ENCODE assay signal across 9 cellular contexts in the genomic region with DNA sequence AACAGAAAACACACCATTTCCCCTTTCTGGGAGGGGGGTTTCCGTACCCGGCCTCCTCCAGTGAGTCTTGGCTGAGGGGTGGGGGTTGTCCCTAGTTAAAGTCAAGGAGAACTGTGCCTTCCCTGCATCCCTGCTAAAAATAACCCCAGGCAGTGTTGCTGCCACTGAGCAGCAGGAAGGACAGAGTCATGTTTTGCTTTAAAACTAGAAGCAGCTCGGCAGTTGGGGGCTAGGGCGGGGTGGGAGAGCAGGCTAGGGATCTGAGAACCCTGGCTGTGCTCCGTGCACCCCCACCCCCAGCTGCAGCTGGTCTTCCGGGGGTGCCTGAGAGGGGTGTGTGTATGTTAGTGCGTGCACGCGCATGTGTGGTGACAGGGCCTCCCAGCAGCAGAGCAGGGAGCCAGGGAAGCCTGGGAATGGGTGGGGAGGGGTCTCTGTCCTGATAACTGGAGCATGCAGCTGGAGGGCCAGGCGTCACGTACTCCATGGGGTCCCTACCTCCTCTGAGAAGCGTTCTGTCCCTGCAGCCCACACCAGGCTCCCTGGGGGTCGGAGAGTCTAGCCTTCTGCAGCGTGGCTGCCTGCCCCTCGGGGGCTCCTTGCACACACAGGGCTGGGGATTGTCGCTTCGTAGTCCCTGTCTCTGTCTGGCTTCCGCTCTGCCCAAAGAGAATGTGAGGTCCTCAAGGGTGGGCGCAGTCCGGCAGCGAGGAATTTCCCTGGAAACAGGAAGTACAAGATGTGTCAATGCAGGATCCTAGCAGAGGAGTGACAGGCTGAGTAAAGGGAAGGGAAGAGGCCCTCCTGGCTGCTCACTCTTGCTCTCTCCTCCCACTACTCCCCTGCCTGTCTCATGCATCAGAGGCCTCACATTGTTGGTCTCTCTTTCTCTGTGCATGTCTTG. TPM values are rescaled to one million over a fixed set of nuclear protein-coding genes. Genes with fewer than 3 reads are reported as not detected.
DNase-seq lines count a peak whose midpoint lies in the region; ATAC-seq and TF ChIP-seq lines count a peak whose summit lies in the region.
"Had no signal": no experiment of that assay in that cellular context is flagged by ENCODE, and none has a peak within 500 bp of the region (broad histone marks: within the 10 kb centered on the region; RNA-seq: fewer than 3 reads in every experiment).

No MANE protein-coding gene starts in this region.

- TF ChIP-seq POLR2A in spleen (IDR thresholded peaks at IDR 0.05) = no peak

- H3K4me3 Mint-ChIP-seq in CD4-positive, CD25-positive, alpha-beta regulatory T cell = peak overlapping the region in 3 of 4 donors; percentile 56 to 63 (median 56)

- in situ Hi-C loops in KBM-7 (cut with MboI; ENCODE audit: low pct_unique_long_range_greater_than_20kb, low sequenced_read_pairs) = no loop called here

- intact Hi-C loops in spleen (cut with DNase I; ENCODE audit: low total_unique reads) = no loop called here

- H3K36me3 ChIP-seq in CD4-positive, CD25-positive, alpha-beta regulatory T cell (ENCODE audit: control insufficient read depth, insufficient read depth, low read length) = no peaks in the 10 kb centered on the region
- H3K36me3 ChIP-seq in spleen = no peaks in the 10 kb centered on the region

- peak overlapping the region; percentile 52 to 93 (median 87) for H3K27ac Mint-ChIP-seq in CD4-positive, CD25-positive, alpha-beta regulatory T cell

- H3K4me3 ChIP-seq in CD4-positive, CD25-positive, alpha-beta regulatory T cell (ENCODE audit: low read depth, low read length) = no peak overlapping the region
- peak overlapping the region in 6 of 8 donors; percentile 7 to 56 (median 28) for H3K4me3 ChIP-seq in spleen

- H3K9me3 ChIP-seq in CD4-positive, CD25-positive, alpha-beta regulatory T cell (ENCODE audit: control insufficient read depth in 2 of 2, low read length in 2 of 2) = no peaks in the 10 kb centered on the region
- no peaks in the 10 kb centered on the region for H3K9me3 ChIP-seq in spleen

- H3K4me1 ChIP-seq in CD4-positive, CD25-positive, alpha-beta regulatory T cell (ENCODE audit: control insufficient read depth, insufficient read depth, low read length, poor library complexity, severe bottlenecking) = peaks cover 32% of the 10 kb centered on the region
- H3K4me1 ChIP-seq in spleen = peaks cover 35 to 88% (median 72%) of the 10 kb centered on the region in 6 donors

- peak in 1 of 2 donors; percentile 44 for ATAC-seq in CD4-positive, CD25-positive, alpha-beta regulatory T cell (ENCODE audit: low read depth in 2 of 2)
- ATAC-seq in GM19455 (IDR thresholded peaks at IDR 0.05; ENCODE audit: unreplicated experiment) (peak; percentile 55), left lobe of liver (no peak)
- ATAC-seq: Panc1 had no signal

- TF ChIP-seq CTCF in spleen (IDR thresholded peaks at IDR 0.05 in 8 of 11, conservative IDR thresholded peaks at IDR 0.05 in 3 of 11) = no peak

- peaks cover 6 to 78% (median 40%) of the 10 kb centered on the region in 4 donors for H3K4me1 Mint-ChIP-seq in CD4-positive, CD25-positive, alpha-beta regulatory T cell

- peaks cover 5% of the 10 kb centered on the region for H3K36me3 Mint-ChIP-seq in CD4-positive, CD25-positive, alpha-beta regulatory T cell

- H3K27me3 ChIP-seq in CD4-positive, CD25-positive, alpha-beta regulatory T cell (ENCODE audit: control insufficient read depth, insufficient read depth, low read length) = no peaks in the 10 kb centered on the region
- no peaks in the 10 kb centered on the region for H3K27me3 ChIP-seq in spleen (replicated peaks in 1 of 7)

- H3K9me3 Mint-ChIP-seq in CD4-positive, CD25-positive, alpha-beta regulatory T cell = peaks cover 0 to 1% (median 0%) of the 10 kb centered on the region in 7 donors

- DNase-seq in CD4-positive, CD25-positive, alpha-beta regulatory T cell = peak in 1 of 3 donors; percentile 46
- DNase-seq in KBM-7 (peak; percentile 87), amygdala (lab: John Stamatoyannopoulos, UW) (peak in 29 of 56 donors; percentile 12 to 80 (median 46)), inferior parietal cortex (ENCODE audit: extremely low spot score) (peak; percentile 14), spleen (peak; percentile 90), NCI-H1694 (lab: John Stamatoyannopoulos, UW) (no peak), left lobe of liver (ENCODE audit: low spot score) (no peak)

- H3K27me3 Mint-ChIP-seq in CD4-positive, CD25-positive, alpha-beta regulatory T cell = peaks cover 4% of the 10 kb centered on the region

- H3K27ac ChIP-seq in CD4-positive, CD25-positive, alpha-beta regulatory T cell (ENCODE audit: insufficient read depth, low read length, poor library complexity, severe bottlenecking) = no peak overlapping the region
- H3K27ac ChIP-seq in spleen = peak overlapping the region; percentile 69 to 100 (median 86)

- WGBS in spleen, 5 donors = 7 to 13% (median 10%) methylated on average over 15 to 21 of the region's 21 CpGs

RNA-seq across cellular contexts. Expression of gene ARMC12, which starts 16.8 kb away (rescaled TPM):
- 0.57 TPM for total RNA-seq in CD4-positive, CD25-positive, alpha-beta regulatory T cell
- not detected for polyA plus RNA-seq in CD4-positive, CD25-positive, alpha-beta regulatory T cell
- total RNA-seq in spleen = 1 to 10 TPM in 2 of 7 donors, under 1 TPM in 5; 0.23 to 1.6 (median 0.97) TPM
- polyA plus RNA-seq in spleen = 1 to 10 TPM; 2.0 to 4.1 (median 2.7) TPM
- 4.6 TPM for total RNA-seq in left lobe of liver

RNA-seq across cellular contexts. Expression of gene FKBP5, which starts 31.4 kb away (rescaled TPM):
- total RNA-seq in CD4-positive, CD25-positive, alpha-beta regulatory T cell = 55.0 TPM
- polyA plus RNA-seq in CD4-positive, CD25-positive, alpha-beta regulatory T cell = 100 to 1,000 TPM in 2 of 4 donors, 10 to 100 TPM in 2; 27.5 to 157 (median 106) TPM
- 100 to 1,000 TPM in 5 of 7 donors, 10 to 100 TPM in 2; 39.9 to 368 (median 241) TPM for total RNA-seq in spleen
- polyA plus RNA-seq in spleen = 10 to 100 TPM; 23.8 to 88.9 (median 75.9) TPM
- 156 TPM for total RNA-seq in left lobe of liver

RNA-seq across cellular contexts. Expression of gene CLPSL2, which starts 56.3 kb away (rescaled TPM):
- not detected for total RNA-seq in CD4-positive, CD25-positive, alpha-beta regulatory T cell
- polyA plus RNA-seq in CD4-positive, CD25-positive, alpha-beta regulatory T cell = not detected
- total RNA-seq in spleen (not detected), left lobe of liver (not detected)
- polyA plus RNA-seq in spleen = not detected

Comparison
In these comparisons a context has a peak if more than half of its experiments do, and no peak if none do; other contexts are left out.
1. DNase-seq: peak in KBM-7 (single experiment), amygdala (29 of 56), inferior parietal cortex (single experiment) and spleen (single experiment); none in NCI-H1694 (single experiment) and left lobe of liver (single experiment).